In the genomic region with DNA sequence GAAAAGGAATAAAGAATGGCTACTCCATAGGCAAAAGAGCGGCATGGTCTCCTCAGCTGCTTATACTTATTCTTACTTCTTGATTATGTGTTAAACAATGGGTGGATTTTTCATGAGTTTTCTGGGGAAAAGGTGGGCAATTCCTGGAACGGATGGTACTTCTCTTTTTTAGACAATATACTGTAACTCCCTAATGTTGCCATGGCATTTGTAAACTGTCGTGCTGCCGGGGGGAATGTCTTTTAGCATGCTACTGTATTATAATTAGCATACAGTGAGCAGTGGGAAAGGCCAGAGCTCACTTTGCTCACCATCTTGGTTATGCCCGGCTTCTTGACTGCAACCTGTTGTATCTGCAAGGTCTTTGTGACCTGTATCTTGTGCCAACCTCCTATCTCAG, we compare ENCODE assay signal across 23 cellular contexts.
DNase-seq lines count a peak whose midpoint lies in the region; ATAC-seq lines count a peak whose summit lies in the region.
"Had no signal": no experiment of that assay in that cellular context is flagged by ENCODE, and none has a peak within 500 bp of the region (broad histone marks: within the 10 kb centered on the region; RNA-seq: fewer than 3 reads in every experiment).

No MANE protein-coding gene starts in this region.

- peak overlapping the region; percentile 37 for H3K27ac Mint-ChIP-seq in dendritic cell treated with granulocyte-macrophage colony-stimulating factor and Interleukin-4, amounts not matched to agents 40 ng/mL and 50 ng/mL, for 4 days
- H3K27ac Mint-ChIP-seq: B cell; CD4-positive, alpha-beta memory T cell; CD4-positive, CD25-positive, alpha-beta regulatory T cell; CD8-positive, alpha-beta memory T cell had no signal

- no peaks in the 10 kb centered on the region for H3K36me3 Mint-ChIP-seq in dendritic cell treated with granulocyte-macrophage colony-stimulating factor and Interleukin-4, amounts not matched to agents 40 ng/mL and 50 ng/mL, for 4 days (ENCODE audit: low read depth)
- H3K36me3 Mint-ChIP-seq: CD4-positive, alpha-beta memory T cell; CD4-positive, CD25-positive, alpha-beta regulatory T cell; CD8-positive, alpha-beta memory T cell had no signal

- no peak overlapping the region for H3K4me3 Mint-ChIP-seq in dendritic cell treated with granulocyte-macrophage colony-stimulating factor and Interleukin-4, amounts not matched to agents 40 ng/mL and 50 ng/mL, for 4 days
- H3K4me3 Mint-ChIP-seq: B cell; CD4-positive, alpha-beta memory T cell; CD4-positive, CD25-positive, alpha-beta regulatory T cell; CD8-positive, alpha-beta memory T cell had no signal

- H3K27me3 Mint-ChIP-seq in dendritic cell treated with granulocyte-macrophage colony-stimulating factor and Interleukin-4, amounts not matched to agents 40 ng/mL and 50 ng/mL, for 4 days: peaks cover 3% of the 10 kb centered on the region
- H3K27me3 Mint-ChIP-seq: CD4-positive, alpha-beta memory T cell; CD4-positive, CD25-positive, alpha-beta regulatory T cell had no signal

- H3K4me1 Mint-ChIP-seq in dendritic cell treated with granulocyte-macrophage colony-stimulating factor and Interleukin-4, amounts not matched to agents 40 ng/mL and 50 ng/mL, for 4 days (ENCODE audit: low read depth): peaks cover 30% of the 10 kb centered on the region

- no peak for ATAC-seq in HG03139 (IDR thresholded peaks at IDR 0.05; ENCODE audit: unreplicated experiment)
- ATAC-seq: A549, GM12878 had no signal

- intact Hi-C loops in dendritic cell treated with granulocyte-macrophage colony-stimulating factor and Interleukin-4, amounts not matched to agents 40 ng/mL and 50 ng/mL, for 4 days (cut with micrococcal nuclease): no loop called here

- peak; percentile 66 for DNase-seq in CD1c-positive myeloid dendritic cell (ENCODE audit: extremely low spot score)
- peak; percentile 52 for DNase-seq in OCI-M1 (lab: John Stamatoyannopoulos, UW)
- DNase-seq in left kidney (ENCODE audit: low read depth, low spot score): peak; percentile 16
- no peak for DNase-seq in activated naive CD4-positive, alpha-beta T cell (lab: John Stamatoyannopoulos, UW)
- no peak for DNase-seq in activated CD4-positive, alpha-beta T cell treated with anti-CD3 and anti-CD28 coated beads, Interleukin-2, amount 50 U/mL, for 48 hours
- no peak for DNase-seq in RPMI8226
- DNase-seq: AML-193; CD4-positive, alpha-beta memory T cell; CD4-positive, CD25-positive, alpha-beta regulatory T cell; CD8-positive, alpha-beta memory T cell; COR-L47; DMS 273 treated with DMSO at 0.1 percent for 48 hours; DMS153; DMS53; DMS79; DND-41; EL; GDM1 had no signal

- peaks cover 22% of the 10 kb centered on the region for H3K9me3 Mint-ChIP-seq in dendritic cell treated with granulocyte-macrophage colony-stimulating factor and Interleukin-4, amounts not matched to agents 40 ng/mL and 50 ng/mL, for 4 days
- H3K9me3 Mint-ChIP-seq: CD4-positive, alpha-beta memory T cell had no signal

Comparison
In these comparisons a context has a peak if more than half of its experiments do, and no peak if none do; other contexts are left out.
1. DNase-seq: peak in CD1c-positive myeloid dendritic cell (single experiment), OCI-M1 (single experiment) and left kidney (single experiment); none in activated naive CD4-positive, alpha-beta T cell (0 of 4), activated CD4-positive, alpha-beta T cell treated with anti-CD3 and anti-CD28 coated beads, Interleukin-2, amount 50 U/mL, for 48 hours (0 of 2) and RPMI8226 (single experiment).